Comparison of ENCODE assay signal across 2 cellular contexts in the genomic region with DNA sequence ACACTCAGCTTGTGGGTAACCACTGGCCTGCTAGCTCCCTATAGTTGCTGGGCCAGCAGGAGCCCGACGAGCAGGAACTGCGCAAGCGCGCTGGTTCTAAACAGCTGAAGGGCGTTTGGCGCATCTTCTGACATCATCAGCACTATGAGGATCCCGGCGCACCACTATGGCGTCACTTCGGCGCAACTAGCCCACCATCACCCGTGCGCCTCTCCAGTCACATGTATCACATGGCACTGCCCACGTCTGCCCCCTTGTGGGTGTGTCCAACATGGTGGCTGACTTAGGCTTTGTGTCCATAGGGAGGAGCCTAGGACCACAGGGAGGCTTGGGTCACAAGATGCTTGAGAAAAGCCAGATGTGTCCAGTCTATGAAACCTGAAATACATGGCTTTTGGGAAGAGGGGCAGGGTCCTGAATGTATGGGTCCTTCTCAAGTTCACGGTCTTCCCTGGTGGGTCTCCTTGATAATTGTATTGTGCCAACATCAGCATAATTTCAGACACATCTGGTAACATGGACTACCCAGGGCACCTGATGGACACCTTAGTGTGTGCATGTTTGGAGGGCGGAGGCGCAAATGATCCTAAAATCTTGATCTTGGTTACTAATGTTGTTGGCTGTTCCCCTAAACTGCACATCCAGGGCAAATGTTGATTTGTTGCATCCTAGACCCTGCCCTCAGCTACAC.
TF ChIP-seq lines count a peak whose summit lies in the region.

No MANE protein-coding gene starts in this region.

TF ChIP-seq in HEK293, 187 proteins besides CTCF, POLR2A, EP300 and RAD21 (continues in another document):
- TF ChIP-seq PRDM2 (tag by site-specific recombination; IDR thresholded peaks at IDR 0.05; ENCODE audit: borderline replicate concordance) (no peak), ZNF677 (tag by site-specific recombination; IDR thresholded peaks at IDR 0.05) (no peak), SP7 (tag by site-specific recombination; IDR thresholded peaks at IDR 0.05) (no peak), ZFP41 (tag by site-specific recombination; IDR thresholded peaks at IDR 0.05; ENCODE audit: borderline replicate concordance) (no peak), ZFHX2 (tag by site-specific recombination; conservative IDR thresholded peaks at IDR 0.05) (no peak), ZSCAN5A (tag by site-specific recombination; IDR thresholded peaks at IDR 0.05) (no peak), ZNF362 (tag by site-specific recombination; IDR thresholded peaks at IDR 0.05) (no peak)
- TF ChIP-seq, protein P1, sequence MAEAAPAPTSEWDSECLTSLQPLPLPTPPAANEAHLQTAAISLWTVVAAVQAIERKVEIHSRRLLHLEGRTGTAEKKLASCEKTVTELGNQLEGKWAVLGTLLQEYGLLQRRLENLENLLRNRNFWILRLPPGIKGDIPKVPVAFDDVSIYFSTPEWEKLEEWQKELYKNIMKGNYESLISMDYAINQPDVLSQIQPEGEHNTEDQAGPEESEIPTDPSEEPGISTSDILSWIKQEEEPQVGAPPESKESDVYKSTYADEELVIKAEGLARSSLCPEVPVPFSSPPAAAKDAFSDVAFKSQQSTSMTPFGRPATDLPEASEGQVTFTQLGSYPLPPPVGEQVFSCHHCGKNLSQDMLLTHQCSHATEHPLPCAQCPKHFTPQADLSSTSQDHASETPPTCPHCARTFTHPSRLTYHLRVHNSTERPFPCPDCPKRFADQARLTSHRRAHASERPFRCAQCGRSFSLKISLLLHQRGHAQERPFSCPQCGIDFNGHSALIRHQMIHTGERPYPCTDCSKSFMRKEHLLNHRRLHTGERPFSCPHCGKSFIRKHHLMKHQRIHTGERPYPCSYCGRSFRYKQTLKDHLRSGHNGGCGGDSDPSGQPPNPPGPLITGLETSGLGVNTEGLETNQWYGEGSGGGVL (tag by site-specific recombination; IDR thresholded peaks at IDR 0.05): no peak

TF ChIP-seq in SK-N-SH, 30 proteins besides CTCF, POLR2A, EP300 and RAD21:
- TF ChIP-seq NFIC (IDR thresholded peaks at IDR 0.05; ENCODE audit: borderline replicate concordance): no peak
- TF ChIP-seq TEAD4 (IDR thresholded peaks at IDR 0.05; ENCODE audit: borderline replicate concordance, insufficient read depth): no peak
- TF ChIP-seq FOSL2 (IDR thresholded peaks at IDR 0.05; ENCODE audit: borderline replicate concordance, low read depth): no peak
- TF ChIP-seq USF1 (IDR thresholded peaks at IDR 0.05; ENCODE audit: borderline replicate concordance, low read depth): peak; percentile 9; the same call in 1 of the 2 replicates
